Comparison of ENCODE assay signal across 27 cellular contexts in the genomic region with DNA sequence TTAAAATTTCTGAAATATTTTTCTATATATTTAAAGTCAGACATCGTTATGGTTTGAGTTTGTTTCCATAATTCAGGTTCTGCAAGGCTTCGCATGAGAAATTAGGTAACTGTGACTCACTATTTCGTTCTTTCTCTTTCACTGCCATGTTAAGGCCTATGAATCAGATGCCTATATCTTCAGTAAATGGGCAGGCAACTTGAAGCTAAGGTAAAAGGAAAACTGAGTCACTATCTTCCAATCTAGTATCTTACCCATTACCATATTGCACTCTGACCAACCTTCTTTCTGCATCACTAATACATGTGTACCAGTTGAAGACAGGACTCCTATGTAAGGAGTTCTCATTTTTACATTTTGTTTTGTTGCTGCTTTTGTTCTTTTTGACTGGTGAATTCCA. TPM values are rescaled to one million over a fixed set of nuclear protein-coding genes. Genes with fewer than 3 reads are reported as not detected.
A peak's percentile ranks its signal among the peaks of the same experiment; 100 is the strongest.
DNase-seq lines count a peak whose midpoint lies in the region; ATAC-seq and TF ChIP-seq lines count a peak whose summit lies in the region.
"Had no signal": no experiment of that assay in that cellular context is flagged by ENCODE, and none has a peak within 500 bp of the region (broad histone marks: within the 10 kb centered on the region; RNA-seq: fewer than 3 reads in every experiment).

No MANE protein-coding gene starts in this region.

- TF ChIP-seq CTCF in RWPE1 (conservative IDR thresholded peaks at IDR 0.05; ENCODE audit: low read depth) (no peak), mammary epithelial cell (conservative IDR thresholded peaks at IDR 0.05 in 1 of 2, IDR thresholded peaks at IDR 0.05 in 1 of 2; ENCODE audit: extremely low read depth in 1 of 2, insufficient read depth in 1 of 2, low read depth in 1 of 2, low read length in 2 of 2) (no peak)

- no TSS peak for BruUV-seq in mammary epithelial cell (replicated peaks; lab: Mats Ljungman, UMichigan)

- peaks cover 11% of the 10 kb centered on the region for H3K9me3 Mint-ChIP-seq in activated naive CD4-positive, alpha-beta T cell treated with anti-CD3 and anti-CD28 coated beads for 36 hours
- H3K9me3 Mint-ChIP-seq in stimulated activated effector memory CD8-positive, alpha-beta T cell treated with anti-CD3 and anti-CD28 coated beads, Interleukin-12 subunit alpha, Interleukin-12 subunit beta, amount 100 ng/mL, for 72 hours: peaks cover 14% of the 10 kb centered on the region

- H3K27me3 Mint-ChIP-seq in activated naive CD4-positive, alpha-beta T cell treated with anti-CD3 and anti-CD28 coated beads for 36 hours (ENCODE audit: low read depth): peaks cover 5% of the 10 kb centered on the region

- no peaks in the 10 kb centered on the region for H3K79me2 ChIP-seq in mammary epithelial cell (ENCODE audit: insufficient read depth, low read length)
- H3K79me2 ChIP-seq: hepatocyte had no signal

- 34% methylated on average over 3 of the region's 3 CpGs for WGBS in mammary epithelial cell (ENCODE audit: low coverage, missing lambda C conversion rate)

- peak; percentile 98 for ATAC-seq in stimulated activated effector memory CD8-positive, alpha-beta T cell treated with anti-CD3 and anti-CD28 coated beads, Interleukin-12 subunit alpha, Interleukin-12 subunit beta, amount 100 ng/mL, for 72 hours
- ATAC-seq in HG03521 (IDR thresholded peaks at IDR 0.05; ENCODE audit: unreplicated experiment): no peak
- ATAC-seq: left cardiac atrium had no signal

- H3K36me3 ChIP-seq in mammary epithelial cell (ENCODE audit: insufficient read depth, low read length): no peaks in the 10 kb centered on the region
- H3K36me3 ChIP-seq: BLaER1, brain microvascular endothelial cell, upper lobe of left lung had no signal

- no peak for DNase-seq in activated naive CD4-positive, alpha-beta T cell treated with anti-CD3 and anti-CD28 coated beads for 36 hours
- no peak for DNase-seq in activated naive CD4-positive, alpha-beta T cell (lab: John Stamatoyannopoulos, UW)
- DNase-seq in RWPE1 (ENCODE audit: low spot score) (peak; percentile 20), mammary epithelial cell (peak; percentile 72), NCI-H128 (lab: John Stamatoyannopoulos, UW; ENCODE audit: unreplicated experiment) (no peak)
- DNase-seq in stimulated activated effector memory CD8-positive, alpha-beta T cell treated with anti-CD3 and anti-CD28 coated beads, Interleukin-12 subunit alpha, Interleukin-12 subunit beta, amount 100 ng/mL, for 72 hours (ENCODE audit: low spot score in 2 of 2): no peak
- DNase-seq: activated CD4-positive, alpha-beta T cell treated with anti-CD3 and anti-CD28 coated beads for 1 hour; activated effector memory CD4-positive, alpha-beta T cell treated with anti-CD3 and anti-CD28 coated beads, Interleukin-2, amount 50 U/mL, for 16 hours; amniotic stem cell; brain microvascular endothelial cell; COR-L47; HCEC 1CT; left cardiac atrium; NCI-H146; NCI-H345; NCI-H69; nephron progenitor cell; SHP77 treated with DMSO at 0.1 percent for 48 hours; T-helper 2 cell; upper lobe of left lung had no signal

- no peak overlapping the region for H2AFZ ChIP-seq in mammary epithelial cell (ENCODE audit: low read depth, low read length)
- H2AFZ ChIP-seq: hepatocyte had no signal

- peaks cover 33% of the 10 kb centered on the region for H3K4me1 Mint-ChIP-seq in activated naive CD4-positive, alpha-beta T cell treated with anti-CD3 and anti-CD28 coated beads for 36 hours (ENCODE audit: low read depth)
- H3K4me1 Mint-ChIP-seq in stimulated activated effector memory CD8-positive, alpha-beta T cell treated with anti-CD3 and anti-CD28 coated beads, Interleukin-12 subunit alpha, Interleukin-12 subunit beta, amount 100 ng/mL, for 72 hours: peaks cover 38% of the 10 kb centered on the region
- H3K4me1 Mint-ChIP-seq: nephron progenitor cell had no signal

- H3K4me2 ChIP-seq in mammary epithelial cell (ENCODE audit: insufficient read depth, low read depth, low read length): no peak overlapping the region
- H3K4me2 ChIP-seq: BLaER1, hepatocyte had no signal

- no peaks in the 10 kb centered on the region for H3K27me3 ChIP-seq in mammary epithelial cell (ENCODE audit: insufficient read depth, low read length)
- H3K27me3 ChIP-seq: BLaER1, brain microvascular endothelial cell, hepatocyte, upper lobe of left lung had no signal

- no peak overlapping the region for H3K9ac ChIP-seq in mammary epithelial cell (ENCODE audit: insufficient read depth, low read length)
- H3K9ac ChIP-seq: BLaER1 had no signal

- CTCF ChIA-PET in activated naive CD4-positive, alpha-beta T cell treated with anti-CD3 and anti-CD28 coated beads for 36 hours (lab: Charles Lee): interaction anchor here (0.8 kb wide), 1 partner anchor 109 kb away, joined by 3 read pairs; no protein-coding TSS in a partner anchor
- CTCF ChIA-PET in RWPE1 (lab: Yijun Ruan, JAX) (no interaction called here), mammary epithelial cell (lab: Charles Lee; ENCODE audit: low non-redundant PET) (no interaction called here)

- H3K4me3 ChIP-seq in mammary epithelial cell (replicated peaks in 1 of 3; ENCODE audit: insufficient read depth in 1 of 3, low read depth in 2 of 3, low read length in 3 of 3): no peak overlapping the region
- H3K4me3 ChIP-seq: BLaER1, hepatocyte, upper lobe of left lung had no signal

- no peaks in the 10 kb centered on the region for H4K20me1 ChIP-seq in mammary epithelial cell (ENCODE audit: insufficient read depth, low read length)
- H4K20me1 ChIP-seq: BLaER1 had no signal

- H3K27ac ChIP-seq in RWPE1 (no peak overlapping the region), mammary epithelial cell (ENCODE audit: insufficient read depth, low read depth, low read length) (peak overlapping the region; percentile 40)
- H3K27ac ChIP-seq: BLaER1, brain microvascular endothelial cell, hepatocyte, upper lobe of left lung had no signal

- intact Hi-C loops in activated naive CD4-positive, alpha-beta T cell treated with anti-CD3 and anti-CD28 coated beads for 36 hours (cut with micrococcal nuclease): loop anchor here (1.0 to 10.0 kb wide), 8 partner anchors 29 to 594 kb away; a partner anchor contains a TSS
- intact Hi-C loops in mammary epithelial cell (cut with micrococcal nuclease): no loop called here

- no peak overlapping the region for H3K4me3 Mint-ChIP-seq in activated naive CD4-positive, alpha-beta T cell treated with anti-CD3 and anti-CD28 coated beads for 36 hours
- no peak overlapping the region for H3K4me3 Mint-ChIP-seq in stimulated activated effector memory CD8-positive, alpha-beta T cell treated with anti-CD3 and anti-CD28 coated beads, Interleukin-12 subunit alpha, Interleukin-12 subunit beta, amount 100 ng/mL, for 72 hours
- H3K4me3 Mint-ChIP-seq: IgD-negative memory B cell, nephron progenitor cell had no signal

- POLR2A ChIA-PET in RWPE1 (lab: Yijun Ruan, JAX; ENCODE audit: low non-redundant PET): no interaction called here

- no peaks in the 10 kb centered on the region for H3K9me3 ChIP-seq in mammary epithelial cell (replicated peaks; ENCODE audit: insufficient read depth, low read length)
- H3K9me3 ChIP-seq: BLaER1, upper lobe of left lung had no signal

- peak overlapping the region; percentile 89 for H3K27ac Mint-ChIP-seq in activated naive CD4-positive, alpha-beta T cell treated with anti-CD3 and anti-CD28 coated beads for 36 hours
- H3K27ac Mint-ChIP-seq in stimulated activated effector memory CD8-positive, alpha-beta T cell treated with anti-CD3 and anti-CD28 coated beads, Interleukin-12 subunit alpha, Interleukin-12 subunit beta, amount 100 ng/mL, for 72 hours: peak overlapping the region; percentile 82
- H3K27ac Mint-ChIP-seq: IgD-negative memory B cell, nephron progenitor cell had no signal

- dilution Hi-C loops in mammary epithelial cell (cut with HindIII; ENCODE audit: low sequenced_read_pairs): no loop called here

- H3K4me1 ChIP-seq in mammary epithelial cell (ENCODE audit: insufficient read depth, low read length): peaks cover 12% of the 10 kb centered on the region
- H3K4me1 ChIP-seq: BLaER1, upper lobe of left lung had no signal

- peaks cover 4% of the 10 kb centered on the region for H3K36me3 Mint-ChIP-seq in activated naive CD4-positive, alpha-beta T cell treated with anti-CD3 and anti-CD28 coated beads for 36 hours (ENCODE audit: low read depth)
- peaks cover 8% of the 10 kb centered on the region for H3K36me3 Mint-ChIP-seq in stimulated activated effector memory CD8-positive, alpha-beta T cell treated with anti-CD3 and anti-CD28 coated beads, Interleukin-12 subunit alpha, Interleukin-12 subunit beta, amount 100 ng/mL, for 72 hours

- in situ Hi-C loops in mammary epithelial cell (cut with MboI; ENCODE audit: low sequenced_read_pairs in 2 of 2): no loop called here

RNA-seq across cellular contexts. Expression of a gene that starts 37.8 kb away (rescaled TPM):
- total RNA-seq in activated naive CD4-positive, alpha-beta T cell treated with anti-CD3 and anti-CD28 coated beads for 36 hours: 1 to 10 TPM; 4.1 to 4.4 TPM
- under 1 TPM in 1 of 2 donors, not detected in 1; 0.26 TPM for total RNA-seq in mammary epithelial cell
- polyA plus RNA-seq in mammary epithelial cell: 0.42 TPM
- not detected for polyA minus RNA-seq in mammary epithelial cell
- total RNA-seq: hepatocyte, lung microvascular endothelial cell, osteocyte had no signal
- polyA plus RNA-seq: AG04450, hepatocyte had no signal

RNA-seq across cellular contexts. Expression of a gene that starts 40.5 kb away (rescaled TPM):
- 100 to 1,000 TPM; 287 to 288 TPM for total RNA-seq in activated naive CD4-positive, alpha-beta T cell treated with anti-CD3 and anti-CD28 coated beads for 36 hours
- 10 to 100 TPM; 57.0 to 93.4 TPM for total RNA-seq in mammary epithelial cell
- polyA plus RNA-seq in mammary epithelial cell: 61.5 TPM
- polyA minus RNA-seq in mammary epithelial cell: 36.7 TPM

Comparison
In these comparisons a context has a peak if more than half of its experiments do, and no peak if none do; other contexts are left out.
1. DNase-seq: peak in RWPE1 (single experiment) and mammary epithelial cell (single experiment); none in activated naive CD4-positive, alpha-beta T cell treated with anti-CD3 and anti-CD28 coated beads for 36 hours (single experiment), activated naive CD4-positive, alpha-beta T cell (0 of 4), stimulated activated effector memory CD8-positive, alpha-beta T cell treated with anti-CD3 and anti-CD28 coated beads, Interleukin-12 subunit alpha, Interleukin-12 subunit beta, amount 100 ng/mL, for 72 hours (0 of 2) and NCI-H128 (single experiment).
2. RNA of a gene that starts 37.8 kb away (total RNA-seq): 4.1 to 4.4 TPM in activated naive CD4-positive, alpha-beta T cell treated with anti-CD3 and anti-CD28 coated beads for 36 hours; 0.26 TPM in mammary epithelial cell; every median in the first group is over 4 times any median in the second.